In genomic region chr19:7159105-7159933, GRCh38 we compare ENCODE assay signal across 8 cellular contexts.
A peak's percentile ranks its signal among the peaks of the same experiment; 100 is the strongest.
DNase-seq lines count a peak whose midpoint lies in the region; ATAC-seq and TF ChIP-seq lines count a peak whose summit lies in the region.

No MANE protein-coding gene starts in this region.

- H3K9me3 ChIP-seq in uterus, result no peaks in the 10 kb centered on the region

- no peak for ATAC-seq in stimulated activated naive CD8-positive, alpha-beta T cell treated with anti-CD3 and anti-CD28 coated beads, Interleukin-15, amount 100 ng/mL, for 72 hours
- ATAC-seq in HG02885 (IDR thresholded peaks at IDR 0.05; ENCODE audit: poor library complexity, unreplicated experiment), result no peak

- DNase-seq in NCI-H2171 treated with DMSO at 0.1 percent for 48 hours (lab: John Stamatoyannopoulos, UW) (peak; percentile 23), NCI-H2171 (lab: John Stamatoyannopoulos, UW) (no peak), cerebellar nuclear complex (lab: John Stamatoyannopoulos, UW) (peak; percentile 25 to 46), middle frontal gyrus (ENCODE audit: extremely low spot score, low spot score) (peak; percentile 11), uterus (peak; percentile 83 to 96)
- no peak for DNase-seq in stimulated activated naive CD8-positive, alpha-beta T cell treated with anti-CD3 and anti-CD28 coated beads, Interleukin-15, amount 100 ng/mL, for 72 hours
- DNase-seq in activated T-cell treated with anti-CD3 and anti-CD28 coated beads, Interleukin-2, amount 50 U/mL, for 24 hours, result no peak

- H3K9me3 Mint-ChIP-seq in stimulated activated naive CD8-positive, alpha-beta T cell treated with anti-CD3 and anti-CD28 coated beads, Interleukin-15, amount 100 ng/mL, for 72 hours, result no peaks in the 10 kb centered on the region
- no peaks in the 10 kb centered on the region for H3K9me3 Mint-ChIP-seq in activated T-cell treated with anti-CD3 and anti-CD28 coated beads, Interleukin-2, amount 50 U/mL, for 24 hours

- no peak overlapping the region for H3K27ac Mint-ChIP-seq in stimulated activated naive CD8-positive, alpha-beta T cell treated with anti-CD3 and anti-CD28 coated beads, Interleukin-15, amount 100 ng/mL, for 72 hours
- H3K27ac Mint-ChIP-seq in activated T-cell treated with anti-CD3 and anti-CD28 coated beads, Interleukin-2, amount 50 U/mL, for 24 hours, result no peak overlapping the region

- peak; percentile 34 to 43 for TF ChIP-seq POLR2A in uterus (IDR thresholded peaks at IDR 0.05)

- H3K27me3 Mint-ChIP-seq in stimulated activated naive CD8-positive, alpha-beta T cell treated with anti-CD3 and anti-CD28 coated beads, Interleukin-15, amount 100 ng/mL, for 72 hours, result no peaks in the 10 kb centered on the region
- no peaks in the 10 kb centered on the region for H3K27me3 Mint-ChIP-seq in activated T-cell treated with anti-CD3 and anti-CD28 coated beads, Interleukin-2, amount 50 U/mL, for 24 hours

- H3K4me1 Mint-ChIP-seq in stimulated activated naive CD8-positive, alpha-beta T cell treated with anti-CD3 and anti-CD28 coated beads, Interleukin-15, amount 100 ng/mL, for 72 hours, result no peaks in the 10 kb centered on the region
- no peaks in the 10 kb centered on the region for H3K4me1 Mint-ChIP-seq in activated T-cell treated with anti-CD3 and anti-CD28 coated beads, Interleukin-2, amount 50 U/mL, for 24 hours (ENCODE audit: low read depth)

- no peak overlapping the region for H3K4me3 ChIP-seq in uterus

- intact Hi-C loops in uterus (cut with DNase I; ENCODE audit: low total_unique reads), result no loop called here

- no peak overlapping the region for H3K4me3 Mint-ChIP-seq in stimulated activated naive CD8-positive, alpha-beta T cell treated with anti-CD3 and anti-CD28 coated beads, Interleukin-15, amount 100 ng/mL, for 72 hours
- H3K4me3 Mint-ChIP-seq in activated T-cell treated with anti-CD3 and anti-CD28 coated beads, Interleukin-2, amount 50 U/mL, for 24 hours, result no peak overlapping the region

- peak overlapping the region; percentile 91 to 99 for H3K27ac ChIP-seq in uterus

- H3K4me1 ChIP-seq in uterus, result no peaks in the 10 kb centered on the region

- H3K27me3 ChIP-seq in uterus, result no peaks in the 10 kb centered on the region

- H3K36me3 Mint-ChIP-seq in activated T-cell treated with anti-CD3 and anti-CD28 coated beads, Interleukin-2, amount 50 U/mL, for 24 hours (ENCODE audit: low read depth), result no peaks in the 10 kb centered on the region

- no peak for TF ChIP-seq CTCF in uterus (IDR thresholded peaks at IDR 0.05)

- no peaks in the 10 kb centered on the region for H3K36me3 ChIP-seq in uterus

Comparison
In these comparisons a context has a peak if more than half of its experiments do, and no peak if none do; other contexts are left out.
1. DNase-seq: peak in NCI-H2171 treated with DMSO at 0.1 percent for 48 hours (single experiment), cerebellar nuclear complex (2 of 2), middle frontal gyrus (single experiment) and uterus (2 of 2); none in NCI-H2171 (single experiment), stimulated activated naive CD8-positive, alpha-beta T cell treated with anti-CD3 and anti-CD28 coated beads, Interleukin-15, amount 100 ng/mL, for 72 hours (0 of 2) and activated T-cell treated with anti-CD3 and anti-CD28 coated beads, Interleukin-2, amount 50 U/mL, for 24 hours (single experiment).